ENCODE assay signal across 18 cellular contexts in genomic region chr18:28903366-28903765, GRCh38.
DNase-seq lines count a peak whose midpoint lies in the region; ATAC-seq and TF ChIP-seq lines count a peak whose summit lies in the region.
"Had no signal": no experiment of that assay in that cellular context is flagged by ENCODE, and none has a peak within 500 bp of the region (broad histone marks: within the 10 kb centered on the region; RNA-seq: fewer than 3 reads in every experiment).

No MANE protein-coding gene starts in this region.

- no peak overlapping the region for H3K4me2 ChIP-seq in OCI-LY7 (ENCODE audit: low read length)

- CTCF ChIA-PET in OCI-LY7 (lab: Charles Lee; ENCODE audit: unreplicated experiment) = no interaction called here

- peak overlapping the region; percentile 37 for H3K27ac Mint-ChIP-seq in HFFc6

- ATAC-seq in GM18907 (IDR thresholded peaks at IDR 0.05; ENCODE audit: unreplicated experiment) = no peak
- ATAC-seq: GM12878 had no signal

- H3K27ac ChIP-seq in OCI-LY7 (ENCODE audit: low read depth, low read length, poor library complexity, severe bottlenecking) (no peak overlapping the region), dorsolateral prefrontal cortex (no peak overlapping the region)
- H3K27ac ChIP-seq: Peyer's patch had no signal

- peak; percentile 20 for DNase-seq in HFFc6
- peak; percentile 18 for DNase-seq in astrocyte of the hippocampus (ENCODE audit: low read depth, low spot score)
- peak; percentile 24 for DNase-seq in fibroblast of pulmonary artery (ENCODE audit: low read depth)
- DNase-seq in NCI-H2029 treated with DMSO at 0.1 percent for 48 hours (lab: John Stamatoyannopoulos, UW) = no peak
- DNase-seq in OCI-LY7 (ENCODE audit: low spot score) = no peak
- DNase-seq in dorsolateral prefrontal cortex = no peak
- DNase-seq: C1 segment of cervical spinal cord, DMS 273 treated with DMSO at 0.1 percent for 48 hours, GOT3, KG1, NCI-H1092 treated with DMSO at 0.1 percent for 48 hours, NCI-H1694 treated with DMSO at 0.1 percent for 48 hours, NCI-H2171, NCI-H82, Peyer's patch, SHP77 had no signal

- no peaks in the 10 kb centered on the region for H3K79me2 ChIP-seq in OCI-LY7 (ENCODE audit: insufficient read depth, low read depth, low read length)

- no peaks in the 10 kb centered on the region for H3K9me3 ChIP-seq in OCI-LY7 (ENCODE audit: low read length)
- H3K9me3 ChIP-seq: Peyer's patch had no signal

- no peaks in the 10 kb centered on the region for H4K20me1 ChIP-seq in OCI-LY7 (ENCODE audit: insufficient read depth, low read length)

- H3K4me3 Mint-ChIP-seq in HFFc6 = no peak overlapping the region

- peaks cover 11% of the 10 kb centered on the region for H3K36me3 Mint-ChIP-seq in HFFc6 (ENCODE audit: low read depth)

- no peaks in the 10 kb centered on the region for H3K9me3 Mint-ChIP-seq in HFFc6

- no peaks in the 10 kb centered on the region for H3K9me2 ChIP-seq in OCI-LY7 (ENCODE audit: insufficient read depth, low read length)

- no peaks in the 10 kb centered on the region for H3K27me3 ChIP-seq in dorsolateral prefrontal cortex
- H3K27me3 ChIP-seq: Peyer's patch had no signal

- TF ChIP-seq CTCF in HFFc6 (IDR thresholded peaks at IDR 0.05) (no peak), fibroblast of pulmonary artery (IDR thresholded peaks at IDR 0.05; ENCODE audit: low read length, missing control alignments) (no peak), OCI-LY7 (conservative IDR thresholded peaks at IDR 0.05; ENCODE audit: low read length) (no peak), dorsolateral prefrontal cortex (IDR thresholded peaks at IDR 0.05 in 54 of 56, conservative IDR thresholded peaks at IDR 0.05 in 2 of 56; ENCODE audit: low read depth in 1 of 56, partially characterized antibody in 56 of 56) (no peak)

- H3K4me3 ChIP-seq in fibroblast of pulmonary artery (replicated peaks; ENCODE audit: low read depth, low read length) (no peak overlapping the region), OCI-LY7 (ENCODE audit: low read depth, low read length, poor library complexity, severe bottlenecking) (no peak overlapping the region), dorsolateral prefrontal cortex (no peak overlapping the region)
- H3K4me3 ChIP-seq: GM12878, Peyer's patch had no signal

- no peak overlapping the region for H2AFZ ChIP-seq in OCI-LY7 (ENCODE audit: low read length)

- no TSS peak for BruUV-seq in OCI-LY7 (replicated peaks; lab: Mats Ljungman, UMichigan)

- intact Hi-C loops in OCI-LY7 (cut with micrococcal nuclease; ENCODE audit: unreplicated experiment) (no loop called here), dorsolateral prefrontal cortex (cut with DNase I) (no loop called here)

- no peaks in the 10 kb centered on the region for H3K4me1 ChIP-seq in OCI-LY7 (ENCODE audit: insufficient read depth, low read length, poor library complexity, severe bottlenecking)
- H3K4me1 ChIP-seq: Peyer's patch had no signal

- no peaks in the 10 kb centered on the region for H3K36me3 ChIP-seq in OCI-LY7 (ENCODE audit: insufficient read depth, low read length)
- H3K36me3 ChIP-seq: Peyer's patch had no signal

- H3K27me3 Mint-ChIP-seq in HFFc6 (ENCODE audit: insufficient read depth) = no peaks in the 10 kb centered on the region

- H3K4me1 Mint-ChIP-seq in HFFc6 (ENCODE audit: low read depth) = peaks cover 54% of the 10 kb centered on the region

- POLR2A ChIA-PET in OCI-LY7 (lab: Charles Lee) = interaction anchor here (1.3 kb wide), 1 partner anchor 9 kb away, joined by 3 read pairs; no protein-coding TSS in a partner anchor

Comparison
In these comparisons a context has a peak if more than half of its experiments do, and no peak if none do; other contexts are left out.
1. DNase-seq: peak in HFFc6 (single experiment), astrocyte of the hippocampus (single experiment) and fibroblast of pulmonary artery (single experiment); none in NCI-H2029 treated with DMSO at 0.1 percent for 48 hours (single experiment), OCI-LY7 (single experiment) and dorsolateral prefrontal cortex (0 of 10).